8 cellular contexts compared by ENCODE assay signal in the genomic region with DNA sequence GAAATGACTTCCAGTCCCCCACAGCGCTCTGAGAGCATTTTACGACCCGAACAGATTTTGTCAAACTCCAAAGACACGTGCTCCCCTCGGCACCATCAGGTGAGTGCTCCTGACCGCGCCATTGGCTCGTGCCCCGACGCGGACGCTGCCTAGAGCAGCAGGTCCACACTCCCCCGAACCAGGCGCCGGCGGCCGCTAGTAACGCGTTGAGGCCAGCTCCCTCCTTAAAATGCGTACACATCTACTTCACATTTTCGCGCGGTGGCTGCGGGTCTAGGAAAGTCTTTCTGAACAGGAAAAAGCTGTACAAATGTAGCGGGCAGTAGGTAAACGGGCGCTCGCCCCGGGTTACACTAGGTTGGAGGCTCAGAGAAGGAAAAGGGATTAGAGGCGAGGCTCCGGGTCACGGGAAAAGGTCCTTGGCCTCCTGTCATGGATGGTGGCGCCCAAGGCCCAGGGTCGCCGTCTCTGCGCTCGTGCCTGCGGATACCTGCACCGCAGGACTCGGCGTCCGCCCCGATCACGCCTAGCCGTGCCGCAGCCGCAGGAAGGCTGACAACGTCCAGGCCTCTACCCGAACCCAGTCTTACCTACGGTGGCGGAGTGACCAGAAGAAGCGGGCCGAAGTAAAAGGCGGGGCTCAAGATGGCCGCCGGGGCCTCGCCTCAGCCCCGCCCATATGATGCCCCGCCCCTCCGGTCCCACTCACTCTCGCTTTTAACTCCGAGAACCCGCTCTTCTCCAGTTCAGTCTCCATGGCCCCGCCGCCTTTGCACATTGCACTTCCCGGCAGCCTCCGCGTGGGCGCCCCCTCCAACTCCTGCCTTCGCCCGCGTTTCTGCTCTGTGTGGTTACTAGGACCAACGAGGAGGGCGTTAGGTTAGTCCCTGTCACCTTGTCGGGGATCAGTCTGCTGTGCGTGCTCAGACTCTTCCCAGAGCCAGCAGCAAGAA. TPM values are rescaled to one million over a fixed set of nuclear protein-coding genes. Genes with fewer than 3 reads are reported as not detected.
DNase-seq lines count a peak whose midpoint lies in the region; ATAC-seq, FAIRE-seq and TF ChIP-seq lines count a peak whose summit lies in the region.

Gene ESD, minus strand, starts transcription at position 647 of the 953 bp plus-strand sequence. CDS start 5,748 bp downstream, outside the sequence.

- H3K9me3 ChIP-seq in NT2/D1 (ENCODE audit: insufficient read depth, low read length), result no peaks in the 10 kb centered on the region

- no peak for TF ChIP-seq CTCF in mesothelial cell of epicardium (IDR thresholded peaks at IDR 0.05; ENCODE audit: unreplicated experiment)

- peak within 1 kb of the TSS; percentile 79 for H3K9ac ChIP-seq in NT2/D1 (ENCODE audit: insufficient read length, low read depth)

- H3K27ac Mint-ChIP-seq in mesothelial cell of epicardium, result peak within 1 kb of the TSS; percentile 95

- no peaks in the 10 kb centered on the region for H3K27me3 ChIP-seq in NT2/D1 (ENCODE audit: insufficient read depth, insufficient read length)

- peaks cover 1% of the 10 kb centered on the region for H3K36me3 Mint-ChIP-seq in mesothelial cell of epicardium

- no peaks in the 10 kb centered on the region for H3K27me3 Mint-ChIP-seq in mesothelial cell of epicardium (ENCODE audit: low read depth)

- peak within 1 kb of the TSS; percentile 71 for H3K4me3 ChIP-seq in NT2/D1 (ENCODE audit: insufficient read length, low read depth)

- H3K4me3 Mint-ChIP-seq in mesothelial cell of epicardium, result peak within 1 kb of the TSS; percentile 87

- DNase-seq in COLO829 (ENCODE audit: low spot score) (peak; percentile 88), HT1080 (ENCODE audit: low read depth) (peak; percentile 87), NT2/D1 (ENCODE audit: low read depth, low spot score) (peak; percentile 46), mesothelial cell of epicardium (ENCODE audit: low spot score in 2 of 2, unreplicated experiment in 2 of 2) (peak; percentile 79 to 90)
- DNase-seq in activated CD8-positive, alpha-beta memory T cell treated with anti-CD3 and anti-CD28 coated beads, Interleukin-2, amount 50 U/mL, for 1 hour (ENCODE audit: extremely low read depth), result peak; percentile 71
- DNase-seq in stimulated activated CD8-positive, alpha-beta memory T cell treated with anti-CD3 and anti-CD28 coated beads, Interleukin-15, amount 100 ng/mL, for 48 hours (ENCODE audit: low read depth in 2 of 2), result peak; percentile 87 to 90

- H3K9me3 Mint-ChIP-seq in mesothelial cell of epicardium, result no peaks in the 10 kb centered on the region

- FAIRE-seq in endometrium (lab: Jason Lieb, UNC), result peak; percentile 60

- no peaks in the 10 kb centered on the region for H3K4me1 ChIP-seq in NT2/D1 (ENCODE audit: insufficient read depth, insufficient read length)

- H3K36me3 ChIP-seq in NT2/D1 (ENCODE audit: insufficient read depth, insufficient read length, low read length), result no peaks in the 10 kb centered on the region

- H3K4me1 Mint-ChIP-seq in mesothelial cell of epicardium, result peaks cover 25% of the 10 kb centered on the region

- ATAC-seq in GM21360 (IDR thresholded peaks at IDR 0.05; ENCODE audit: unreplicated experiment), result peak; percentile 94

RNA-seq across cellular contexts. Expression of gene ESD, which starts in this region (rescaled TPM):
- 112 and 151 TPM in 2 replicates for total RNA-seq in HT1080 (2014; rRNA removed; shearing (Covaris generic))
- polyA plus RNA-seq in HT1080 (2015; cell fraction: cytosol; rRNA removed), result 132 and 148 TPM in 2 replicates
- 131 and 155 TPM in 2 replicates for polyA plus RNA-seq in HT1080 (2015; cell fraction: nucleus; rRNA removed)
- 109 to 114 TPM (median 110 TPM) in 3 replicates for total RNA-seq in mesothelial cell of epicardium

Comparison
In these comparisons a context has a peak if more than half of its experiments do, and no peak if none do; other contexts are left out.
1. Peak in every context shown above with its lines: DNase-seq, ATAC-seq and H3K4me3 ChIP-seq.